ENCODE assay signal across 1 cellular context in genomic region chr11:18324381-18324780, GRCh38.
TF ChIP-seq lines count a peak whose summit lies in the region.

No MANE protein-coding gene starts in this region.

TF ChIP-seq in GM23338, 12 proteins besides CTCF, POLR2A, EP300 and RAD21 (continued from another document):
- no peak for TF ChIP-seq ZNF462 (CRISPR knock-in tag; IDR thresholded peaks at IDR 0.05)
- TF ChIP-seq, protein P1, sequence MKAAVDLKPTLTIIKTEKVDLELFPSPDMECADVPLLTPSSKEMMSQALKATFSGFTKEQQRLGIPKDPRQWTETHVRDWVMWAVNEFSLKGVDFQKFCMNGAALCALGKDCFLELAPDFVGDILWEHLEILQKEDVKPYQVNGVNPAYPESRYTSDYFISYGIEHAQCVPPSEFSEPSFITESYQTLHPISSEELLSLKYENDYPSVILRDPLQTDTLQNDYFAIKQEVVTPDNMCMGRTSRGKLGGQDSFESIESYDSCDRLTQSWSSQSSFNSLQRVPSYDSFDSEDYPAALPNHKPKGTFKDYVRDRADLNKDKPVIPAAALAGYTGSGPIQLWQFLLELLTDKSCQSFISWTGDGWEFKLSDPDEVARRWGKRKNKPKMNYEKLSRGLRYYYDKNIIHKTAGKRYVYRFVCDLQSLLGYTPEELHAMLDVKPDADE (IDR thresholded peaks at IDR 0.05), result no peak
- no peak for TF ChIP-seq EZH2phosphoT487 (IDR thresholded peaks at IDR 0.05; ENCODE audit: unreplicated experiment)
- no peak for TF ChIP-seq JUNB (IDR thresholded peaks at IDR 0.05; ENCODE audit: unreplicated experiment)
- no peak for TF ChIP-seq CREB1 (CRISPR knock-in tag; IDR thresholded peaks at IDR 0.05; ENCODE audit: low read depth)
- no peak for TF ChIP-seq EZH2 (IDR thresholded peaks at IDR 0.05; ENCODE audit: low read depth, unreplicated experiment)
- TF ChIP-seq ZNF114 (CRISPR knock-in tag; IDR thresholded peaks at IDR 0.05), result no peak
- no peak for TF ChIP-seq POLR2AphosphoS5 (IDR thresholded peaks at IDR 0.05; ENCODE audit: low read depth)
- TF ChIP-seq ZNF331 (CRISPR knock-in tag; IDR thresholded peaks at IDR 0.05; ENCODE audit: low read depth), result no peak
